Comparison of ENCODE assay signal across 8 cellular contexts in the genomic region with DNA sequence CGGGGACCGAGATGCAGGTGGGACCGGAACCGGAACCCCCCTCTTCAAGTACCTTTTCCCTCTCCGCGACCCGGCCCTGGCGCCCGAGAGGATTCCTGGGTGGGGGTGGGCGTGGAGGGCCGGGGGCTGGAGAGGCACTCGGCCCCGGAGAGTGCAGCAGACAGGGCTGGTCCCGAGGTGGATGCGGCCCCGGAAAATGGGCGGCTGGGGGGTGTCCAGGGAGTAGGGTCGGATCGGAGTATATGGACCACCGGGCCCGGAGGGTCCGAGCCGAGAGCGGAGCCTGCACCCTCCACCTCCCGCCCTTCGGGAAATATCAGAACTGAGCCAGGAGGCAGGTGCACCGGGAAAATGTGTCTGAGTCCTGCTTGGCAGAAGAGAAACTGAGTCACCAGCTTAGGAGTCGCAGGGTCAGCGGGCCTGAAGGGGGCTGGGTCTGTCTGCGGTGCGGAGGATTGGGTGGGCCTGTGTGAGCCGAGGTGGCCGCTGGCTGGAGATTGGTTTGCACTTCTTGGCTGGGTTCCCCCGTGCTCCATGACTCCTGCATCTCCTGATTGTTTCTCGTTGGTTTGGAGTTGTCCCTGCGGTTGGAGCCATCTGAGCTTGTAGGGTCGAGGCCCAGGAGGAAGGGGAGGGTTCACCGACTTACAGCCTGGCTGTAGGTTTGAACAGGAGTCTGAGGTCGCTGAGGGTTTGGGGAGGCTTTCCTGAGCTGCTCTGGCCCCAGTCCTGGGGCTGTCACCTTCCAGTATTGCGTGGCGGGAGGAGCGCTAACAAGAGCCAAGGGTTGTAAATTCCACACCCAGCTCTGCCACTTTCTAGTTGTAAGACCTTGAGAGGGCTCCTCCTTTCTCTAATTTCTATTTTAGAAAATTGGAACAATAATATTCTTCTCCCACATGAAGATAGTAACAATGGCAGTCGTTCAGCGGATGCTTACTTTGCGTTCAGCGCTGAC. TPM values are rescaled to one million over a fixed set of nuclear protein-coding genes. Genes with fewer than 3 reads are reported as not detected.
A peak's percentile ranks its signal among the peaks of the same experiment; 100 is the strongest.
DNase-seq lines count a peak whose midpoint lies in the region; ATAC-seq, FAIRE-seq and TF ChIP-seq lines count a peak whose summit lies in the region.

No MANE protein-coding gene starts in this region.

- intact Hi-C loops in endothelial cell of umbilical vein (cut with micrococcal nuclease), result loop anchor here (1.0 to 2.0 kb wide), 4 partner anchors 18 to 81 kb away; partner anchors contain the start of genes RABEP2 and TUFM
- intact Hi-C loops in naive thymus-derived CD4-positive, alpha-beta T cell (cut with micrococcal nuclease), result loop anchor here (1.0 to 10.0 kb wide), 10 partner anchors 15 to 1131 kb away; partner anchors contain the start of genes RABEP2 (in 2 of the 2), TUFM (in 2 of the 2), ATXN2L (in 1 of the 2) and HIRIP3 (in 1 of the 2)

- dilution Hi-C loops in endothelial cell of umbilical vein (cut with MboI; ENCODE audit: extremely low pct_ligation_motif_present, low sequenced_read_pairs), result no loop called here

- H3K9me3 ChIP-seq in SK-N-MC (ENCODE audit: low read depth, low read length) (no peaks in the 10 kb centered on the region), endothelial cell of umbilical vein (replicated peaks; ENCODE audit: control insufficient read depth, insufficient read depth, low read length) (no peaks in the 10 kb centered on the region)
- H3K9me3 ChIP-seq in naive thymus-derived CD4-positive, alpha-beta T cell (ENCODE audit: control insufficient read depth in 2 of 3, low read length in 3 of 3), result no peaks in the 10 kb centered on the region

- H3K4me3 ChIP-seq in SK-N-MC (peak overlapping the region; percentile 100), endothelial cell of umbilical vein (replicated peaks in 1 of 3; ENCODE audit: insufficient read depth in 1 of 3, low read depth in 1 of 3, low read length in 3 of 3) (peak overlapping the region; percentile 46 to 90 (median 83))
- peak overlapping the region; percentile 96 for H3K4me3 ChIP-seq in naive thymus-derived CD4-positive, alpha-beta T cell (ENCODE audit: low read length)

- peak overlapping the region; percentile 99 for H3K9ac ChIP-seq in SK-N-MC (ENCODE audit: insufficient read length)
- peak overlapping the region; percentile 97 for H3K9ac ChIP-seq in endothelial cell of umbilical vein (replicated peaks; ENCODE audit: extremely low read depth, insufficient read depth, low read length)

- no TSS peak for BruUV-seq in endothelial cell of umbilical vein (replicated peaks; lab: Mats Ljungman, UMichigan)

- no peaks in the 10 kb centered on the region for H4K20me1 ChIP-seq in endothelial cell of umbilical vein (replicated peaks; ENCODE audit: control insufficient read depth, extremely low read depth, insufficient read depth, low read length)

- peaks cover 15 to 42% (median 29%) of the 10 kb centered on the region in 7 donors for H3K4me1 Mint-ChIP-seq in naive thymus-derived CD4-positive, alpha-beta T cell

- peaks cover 0 to 7% (median 6%) of the 10 kb centered on the region in 5 donors for H3K36me3 Mint-ChIP-seq in naive thymus-derived CD4-positive, alpha-beta T cell

- H3K27ac ChIP-seq in SK-N-MC (peak overlapping the region; percentile 99), endothelial cell of umbilical vein (ENCODE audit: insufficient read depth, low read depth, low read length) (peak overlapping the region; percentile 96)
- peak overlapping the region; percentile 85 for H3K27ac ChIP-seq in naive thymus-derived CD4-positive, alpha-beta T cell (ENCODE audit: low read depth, low read length)

- H3K4me2 ChIP-seq in endothelial cell of umbilical vein (ENCODE audit: insufficient read depth, low read length), result peak overlapping the region; percentile 82

- POLR2A ChIA-PET in endothelial cell of umbilical vein (lab: Charles Lee), result interaction anchor here (0.7 to 1.8 kb wide), 3 partner anchors 17 to 72 kb away, joined by 3 to 7 read pairs (median 7); partner anchors contain the start of gene TUFM
- POLR2A ChIA-PET in naive thymus-derived CD4-positive, alpha-beta T cell (lab: Charles Lee), result interaction anchor here (0.6 to 4.8 kb wide), 14 partner anchors 11 to 110 kb away, joined by 3 to 79 read pairs (median 3); partner anchors contain the start of genes ATXN2L, NFATC2IP and TUFM

- H3K9me3 Mint-ChIP-seq in naive thymus-derived CD4-positive, alpha-beta T cell, result no peaks in the 10 kb centered on the region

- no peaks in the 10 kb centered on the region for H3K9me1 ChIP-seq in endothelial cell of umbilical vein (replicated peaks; ENCODE audit: control insufficient read depth, extremely low read depth, insufficient read depth, low read length)

- peak; percentile 28 for DNase-seq in activated CD4-positive, alpha-beta T cell treated with anti-CD3 and anti-CD28 coated beads for 48 hours
- DNase-seq in activated CD4-positive, alpha-beta T cell treated with anti-CD3 and anti-CD28 coated beads for 4 hours, result no peak
- DNase-seq in SK-N-MC (ENCODE audit: low read depth, low spot score), result no peak
- peak; percentile 52 for DNase-seq in endothelial cell of umbilical vein (ENCODE audit: low read depth, low spot score)
- DNase-seq in naive thymus-derived CD4-positive, alpha-beta T cell, result peak in 4 of 9 donors; percentile 24 to 43 (median 30)
- DNase-seq in HuH-7.5 (ENCODE audit: low spot score), result no peak

- H3K27me3 ChIP-seq in endothelial cell of umbilical vein (ENCODE audit: control insufficient read depth in 2 of 2, insufficient read depth in 2 of 2, low read length in 2 of 2), result no peaks in the 10 kb centered on the region
- no peaks in the 10 kb centered on the region for H3K27me3 ChIP-seq in naive thymus-derived CD4-positive, alpha-beta T cell (ENCODE audit: control insufficient read depth in 2 of 2, insufficient read depth in 2 of 2, low read length in 2 of 2)

- CTCF ChIA-PET in endothelial cell of umbilical vein (lab: Charles Lee), result interaction anchor here (0.7 to 2.8 kb wide), 6 partner anchors 9 to 81 kb away, joined by 4 to 13 read pairs (median 9); partner anchors contain the start of gene TUFM
- CTCF ChIA-PET in naive thymus-derived CD4-positive, alpha-beta T cell (lab: Charles Lee), result interaction anchor here (0.6 to 1.2 kb wide), 4 partner anchors 9 to 81 kb away, joined by 3 read pairs; no protein-coding TSS in a partner anchor

- H3K4me3 Mint-ChIP-seq in naive thymus-derived CD4-positive, alpha-beta T cell, result peak overlapping the region; percentile 97 to 100 (median 99)

- H2AFZ ChIP-seq in endothelial cell of umbilical vein (ENCODE audit: low read depth, low read length), result peak overlapping the region; percentile 94

- peak; percentile 62 for FAIRE-seq in endothelial cell of umbilical vein (lab: Jason Lieb, UNC)

- H3K27me3 Mint-ChIP-seq in naive thymus-derived CD4-positive, alpha-beta T cell, result no peaks in the 10 kb centered on the region

- TF ChIP-seq POLR2A in endothelial cell of umbilical vein (IDR thresholded peaks at IDR 0.05; ENCODE audit: low read depth, low read length), result no peak

- TF ChIP-seq CTCF in endothelial cell of umbilical vein (IDR thresholded peaks at IDR 0.05; ENCODE audit: extremely low read depth in 1 of 2, insufficient read depth in 1 of 2, low read depth in 1 of 2, low read length in 2 of 2), result no peak

- peaks cover 35% of the 10 kb centered on the region for H3K79me2 ChIP-seq in endothelial cell of umbilical vein (ENCODE audit: control insufficient read depth, insufficient read depth, low read length)

- no peak for ATAC-seq in naive thymus-derived CD4-positive, alpha-beta T cell
- ATAC-seq in HG03521 (IDR thresholded peaks at IDR 0.05; ENCODE audit: unreplicated experiment), result no peak
- ATAC-seq in GM21619 (IDR thresholded peaks at IDR 0.05; ENCODE audit: unreplicated experiment), result no peak

- peaks cover 8% of the 10 kb centered on the region for H3K4me1 ChIP-seq in endothelial cell of umbilical vein (ENCODE audit: control insufficient read depth, extremely low read depth, insufficient read depth, low read length)
- H3K4me1 ChIP-seq in naive thymus-derived CD4-positive, alpha-beta T cell (ENCODE audit: control insufficient read depth in 2 of 2, insufficient read depth in 2 of 2, low read length in 2 of 2), result peaks cover 7 to 11% of the 10 kb centered on the region in 2 donors

- peaks cover 16% of the 10 kb centered on the region; the same call in 1 of the 2 replicates for H3K36me3 ChIP-seq in SK-N-MC (ENCODE audit: insufficient read depth, low read length)
- peaks cover 0 to 16% of the 10 kb centered on the region in 2 experiments for H3K36me3 ChIP-seq in endothelial cell of umbilical vein (ENCODE audit: control insufficient read depth in 2 of 2, extremely low read depth in 1 of 2, insufficient read depth in 2 of 2, low read length in 2 of 2)
- H3K36me3 ChIP-seq in naive thymus-derived CD4-positive, alpha-beta T cell (ENCODE audit: control insufficient read depth in 2 of 3, insufficient read depth in 3 of 3, low read length in 3 of 3), result peaks cover 0 to 28% (median 0%) of the 10 kb centered on the region in 3 experiments

- peak overlapping the region; percentile 95 to 99 (median 97) for H3K27ac Mint-ChIP-seq in naive thymus-derived CD4-positive, alpha-beta T cell

RNA-seq across cellular contexts. Expression of gene SH2B1, which starts 0.6 kb away (rescaled TPM):
- total RNA-seq in endothelial cell of umbilical vein, result 55.6 and 56.4 TPM in 2 replicates
- polyA plus RNA-seq in endothelial cell of umbilical vein, result 46.4 and 53.4 TPM in 2 replicates
- 24.3 and 32.9 TPM in 2 replicates for polyA plus RNA-seq in endothelial cell of umbilical vein (2011; cell fraction: cytosol; rRNA removed)
- polyA plus RNA-seq in endothelial cell of umbilical vein (2011; cell fraction: nucleus; rRNA removed), result 135 and 157 TPM in 2 replicates
- 31.9 and 39.2 TPM in 2 replicates for polyA plus RNA-seq in endothelial cell of umbilical vein (2012)
- 19.9 and 45.9 TPM in 2 replicates for polyA minus RNA-seq in endothelial cell of umbilical vein
- 21.3 TPM for polyA minus RNA-seq in endothelial cell of umbilical vein (2011; cell fraction: cytosol; rRNA and poly(A)+ RNA removed)
- polyA minus RNA-seq in endothelial cell of umbilical vein (2011; cell fraction: nucleus; rRNA and poly(A)+ RNA removed), result 25.4 and 35.0 TPM in 2 replicates
- total RNA-seq in naive thymus-derived CD4-positive, alpha-beta T cell, result 100 to 1,000 TPM in 2 of 5 experiments, 10 to 100 TPM in 3; 66.8 to 145 (median 77.8) TPM
- polyA plus RNA-seq in naive thymus-derived CD4-positive, alpha-beta T cell, result 1 to 10 TPM; 1.9 to 3.1 TPM

RNA-seq across cellular contexts. Expression of gene ATP2A1, which starts 14.1 kb away (rescaled TPM):
- 2.3 and 2.5 TPM in 2 replicates for total RNA-seq in endothelial cell of umbilical vein
- 1.2 TPM in 2 replicates for polyA plus RNA-seq in endothelial cell of umbilical vein
- 0.28 and 0.37 TPM in 2 replicates for polyA plus RNA-seq in endothelial cell of umbilical vein (2011; cell fraction: cytosol; rRNA removed)
- 8.1 and 9.3 TPM in 2 replicates for polyA plus RNA-seq in endothelial cell of umbilical vein (2011; cell fraction: nucleus; rRNA removed)
- 3.7 and 6.1 TPM in 2 replicates for polyA plus RNA-seq in endothelial cell of umbilical vein (2012)
- polyA minus RNA-seq in endothelial cell of umbilical vein, result 0.40 and 1.5 TPM in 2 replicates
- polyA minus RNA-seq in endothelial cell of umbilical vein (2011; cell fraction: cytosol; rRNA and poly(A)+ RNA removed), result not detected
- 2.6 and 3.6 TPM in 2 replicates for polyA minus RNA-seq in endothelial cell of umbilical vein (2011; cell fraction: nucleus; rRNA and poly(A)+ RNA removed)
- total RNA-seq in naive thymus-derived CD4-positive, alpha-beta T cell, result 1 to 10 TPM in 2 of 5 experiments, under 1 TPM in 3; 0.32 to 1.6 (median 0.89) TPM
- not detected for polyA plus RNA-seq in naive thymus-derived CD4-positive, alpha-beta T cell

RNA-seq across cellular contexts. Expression of gene TUFM, which starts 18.1 kb away (rescaled TPM):
- 186 and 190 TPM in 2 replicates for total RNA-seq in endothelial cell of umbilical vein
- polyA plus RNA-seq in endothelial cell of umbilical vein, result 227 TPM in 2 replicates
- 191 and 212 TPM in 2 replicates for polyA plus RNA-seq in endothelial cell of umbilical vein (2011; cell fraction: cytosol; rRNA removed)
- 307 and 314 TPM in 2 replicates for polyA plus RNA-seq in endothelial cell of umbilical vein (2011; cell fraction: nucleus; rRNA removed)
- polyA plus RNA-seq in endothelial cell of umbilical vein (2012), result 214 and 254 TPM in 2 replicates
- 103 and 110 TPM in 2 replicates for polyA minus RNA-seq in endothelial cell of umbilical vein
- 82.6 TPM for polyA minus RNA-seq in endothelial cell of umbilical vein (2011; cell fraction: cytosol; rRNA and poly(A)+ RNA removed)
- 33.7 and 39.9 TPM in 2 replicates for polyA minus RNA-seq in endothelial cell of umbilical vein (2011; cell fraction: nucleus; rRNA and poly(A)+ RNA removed)
- total RNA-seq in naive thymus-derived CD4-positive, alpha-beta T cell, result 100 to 1,000 TPM in 2 of 5 experiments, 10 to 100 TPM in 3; 89.7 to 140 (median 95.2) TPM
- polyA plus RNA-seq in naive thymus-derived CD4-positive, alpha-beta T cell, result 100 to 1,000 TPM; 125 to 139 TPM

RNA-seq across cellular contexts. Expression of gene ATXN2L, which starts 41.4 kb away (rescaled TPM):
- 198 and 208 TPM in 2 replicates for total RNA-seq in endothelial cell of umbilical vein
- 59.0 and 64.8 TPM in 2 replicates for polyA plus RNA-seq in endothelial cell of umbilical vein
- 47.6 and 52.0 TPM in 2 replicates for polyA plus RNA-seq in endothelial cell of umbilical vein (2011; cell fraction: cytosol; rRNA removed)
- polyA plus RNA-seq in endothelial cell of umbilical vein (2011; cell fraction: nucleus; rRNA removed), result 154 and 155 TPM in 2 replicates
- 88.5 and 99.0 TPM in 2 replicates for polyA plus RNA-seq in endothelial cell of umbilical vein (2012)
- polyA minus RNA-seq in endothelial cell of umbilical vein, result 46.0 and 53.9 TPM in 2 replicates
- 77.6 TPM for polyA minus RNA-seq in endothelial cell of umbilical vein (2011; cell fraction: cytosol; rRNA and poly(A)+ RNA removed)
- polyA minus RNA-seq in endothelial cell of umbilical vein (2011; cell fraction: nucleus; rRNA and poly(A)+ RNA removed), result 78.9 and 92.4 TPM in 2 replicates
- total RNA-seq in naive thymus-derived CD4-positive, alpha-beta T cell, result 100 to 1,000 TPM; 274 to 374 (median 310) TPM
- 10 to 100 TPM; 19.7 to 38.8 TPM for polyA plus RNA-seq in naive thymus-derived CD4-positive, alpha-beta T cell

Comparison
In these comparisons a context has a peak if more than half of its experiments do, and no peak if none do; other contexts are left out.
1. DNase-seq: peak in activated CD4-positive, alpha-beta T cell treated with anti-CD3 and anti-CD28 coated beads for 48 hours (single experiment) and endothelial cell of umbilical vein (single experiment); none in activated CD4-positive, alpha-beta T cell treated with anti-CD3 and anti-CD28 coated beads for 4 hours (0 of 2), SK-N-MC (single experiment) and HuH-7.5 (single experiment).
2. Peak in every context shown above with its lines, with median percentiles within 50 percentile points of each other: H3K27ac ChIP-seq and H3K4me3 ChIP-seq.